ENCODE assay signal across 28 cellular contexts in the genomic region with DNA sequence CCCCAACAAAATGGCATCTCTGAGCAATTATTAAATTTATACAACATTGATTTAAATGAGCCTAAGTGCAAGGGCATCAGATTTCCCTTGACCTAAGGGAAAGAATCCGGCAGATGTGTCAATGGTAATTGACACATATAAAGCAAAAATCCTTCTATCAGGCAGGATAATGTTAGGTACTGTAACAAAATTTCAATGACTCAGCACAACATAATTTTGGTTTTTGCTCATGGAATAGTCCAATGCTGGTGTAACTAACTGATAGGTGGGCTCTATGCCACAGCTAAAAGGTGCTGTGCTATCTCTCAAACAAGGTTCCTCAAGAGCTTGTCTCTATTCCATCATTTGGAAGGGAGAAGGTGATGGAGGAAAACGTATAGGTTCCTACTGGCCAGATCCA.
"Had no signal": no experiment of that assay in that cellular context is flagged by ENCODE, and none has a peak within 500 bp of the region (broad histone marks: within the 10 kb centered on the region; RNA-seq: fewer than 3 reads in every experiment).

No MANE protein-coding gene starts in this region.

- H3K9me3 ChIP-seq: ascending aorta had no signal

- H3K36me3 ChIP-seq: ascending aorta, cardiac muscle cell had no signal

- DNase-seq: activated B cell treated with CpG ODN at 0.5 μM for 24 hours; activated CD4-positive, alpha-beta memory T cell treated with anti-CD3 and anti-CD28 coated beads for 36 hours; activated CD4-positive, alpha-beta T cell treated with anti-CD3 and anti-CD28 coated beads for 4 hours; activated CD4-positive, alpha-beta T cell treated with anti-CD3 and anti-CD28 coated beads, Interleukin-2, amount 10 ng/mL, durations not matched to agents 24 days and 14 days; activated CD4-positive, alpha-beta T cell treated with anti-CD3 and anti-CD28 coated beads, Interleukin-2, amount 50 U/mL, for 1 hour; activated CD4-positive, alpha-beta T cell treated with anti-CD3 and anti-CD28 coated beads, Interleukin-2, amount 50 U/mL, for 4 hours; activated CD4-positive, CD25-positive, alpha-beta regulatory T cell treated with anti-CD3 and anti-CD28 coated beads, Interleukin-2, amount 50 U/mL, for 72 hours; activated CD8-positive, alpha-beta memory T cell treated with anti-CD3 and anti-CD28 coated beads, Interleukin-2, amount 50 U/mL, for 48 hours; activated CD8-positive, alpha-beta T cell treated with anti-CD3 and anti-CD28 coated beads for 36 hours; activated effector memory CD4-positive, alpha-beta T cell treated with Interleukin-2 at 50 U/mL for 16 hours; activated gamma-delta T cell; activated naive CD4-positive, alpha-beta T cell treated with anti-CD3 and anti-CD28 coated beads, Interleukin-2, amount 10 ng/mL, durations not matched to agents 7 days and 5 days; activated naive CD4-positive, alpha-beta T cell treated with Interleukin-2 at 50 U/mL for 16 hours; activated naive CD8-positive, alpha-beta T cell treated with anti-CD3 and anti-CD28 coated beads, Interleukin-2, amount 10 ng/mL, durations not matched to agents 7 days and 5 days; activated naive CD8-positive, alpha-beta T cell treated with anti-CD3 and anti-CD28 coated beads, Interleukin-2, amount 50 U/mL, for 24 hours; activated T-cell treated with anti-CD3 and anti-CD28 coated beads, Interleukin-2, amount 50 U/mL, for 24 hours; activated T-cell treated with anti-CD3 and anti-CD28 coated beads, Interleukin-2, amount 50 U/mL, for 48 hours; amygdala; anterior cingulate cortex; caudate nucleus; cerebellar nuclear complex; T-helper 2 cell; T-helper 9 cell had no signal

- H3K27ac ChIP-seq: ascending aorta, cardiac muscle cell, VCaP had no signal

- FAIRE-seq: bronchial epithelial cell, TTC549 had no signal

- H3K4me3 ChIP-seq: ascending aorta, cardiac muscle cell had no signal

- ATAC-seq: activated CD8-positive, alpha-beta T cell treated with anti-CD3 and anti-CD28 coated beads for 36 hours; activated naive CD8-positive, alpha-beta T cell treated with anti-CD3 and anti-CD28 coated beads, Interleukin-2, amount 50 U/mL, for 24 hours had no signal

- H3K27me3 ChIP-seq: ascending aorta, cardiac muscle cell had no signal
